Comparison of ENCODE assay signal across 2 cellular contexts in genomic region chr3:189186093-189186492, GRCh38.
TF ChIP-seq lines count a peak whose summit lies in the region.

No MANE protein-coding gene starts in this region.

TF ChIP-seq in liver, 16 proteins besides CTCF, POLR2A, EP300 and RAD21:
- TF ChIP-seq ATF3 (IDR thresholded peaks at IDR 0.05): no peak
- no peak for TF ChIP-seq SP1 (IDR thresholded peaks at IDR 0.05)
- TF ChIP-seq FOXA2 (IDR thresholded peaks at IDR 0.05): no peak
- TF ChIP-seq YY1 (IDR thresholded peaks at IDR 0.05): no peak
- no peak for TF ChIP-seq FOXA1 (IDR thresholded peaks at IDR 0.05)
- TF ChIP-seq EGR1 (IDR thresholded peaks at IDR 0.05; ENCODE audit: low read depth in 2 of 2): no peak
- TF ChIP-seq REST (IDR thresholded peaks at IDR 0.05): peak; percentile 67
- TF ChIP-seq HNF4G (IDR thresholded peaks at IDR 0.05): no peak

TF ChIP-seq in HepG2, 621 proteins besides CTCF, POLR2A, EP300 and RAD21:
- TF ChIP-seq NONO (IDR thresholded peaks at IDR 0.05) (no peak), NONO (CRISPR knock-in tag; conservative IDR thresholded peaks at IDR 0.05) (no peak), TBL1XR1 (IDR thresholded peaks at IDR 0.05; ENCODE audit: borderline replicate concordance, low read length, partially characterized antibody) (no peak), MIXL1 (CRISPR knock-in tag; IDR thresholded peaks at IDR 0.05) (no peak), TBX2 (CRISPR knock-in tag; IDR thresholded peaks at IDR 0.05; ENCODE audit: borderline replicate concordance) (no peak), TSC22D2 (CRISPR knock-in tag; IDR thresholded peaks at IDR 0.05; ENCODE audit: borderline replicate concordance) (no peak), PPARG (CRISPR knock-in tag; conservative IDR thresholded peaks at IDR 0.05) (no peak), PLSCR1 (CRISPR knock-in tag; IDR thresholded peaks at IDR 0.05; ENCODE audit: borderline replicate concordance) (no peak), EHMT2 (IDR thresholded peaks at IDR 0.05; ENCODE audit: borderline replicate concordance, low read depth, low read length) (no peak), RFX5 (IDR thresholded peaks at IDR 0.05; ENCODE audit: low read depth, low read length) (no peak), ZNF280D (CRISPR knock-in tag; IDR thresholded peaks at IDR 0.05) (no peak), GATAD2A (CRISPR knock-in tag; IDR thresholded peaks at IDR 0.05) (no peak), HIVEP1 (CRISPR knock-in tag; IDR thresholded peaks at IDR 0.05) (no peak)
TF ChIP-seq in HepG2: peak in this region for 0.
